8 cellular contexts compared by ENCODE assay signal in genomic region chr3:139203752-139204151, GRCh38.
"Had no signal": no experiment of that assay in that cellular context is flagged by ENCODE, and none has a peak within 500 bp of the region (broad histone marks: within the 10 kb centered on the region; RNA-seq: fewer than 3 reads in every experiment).

No MANE protein-coding gene starts in this region.

- H3K9me3 ChIP-seq: HAP-1 had no signal

- H3K36me3 ChIP-seq: HAP-1 had no signal

- H3K4me3 ChIP-seq: GM23248, GM23338, HAP-1 had no signal

- H2AFZ ChIP-seq: GM23338 had no signal

- H3K9ac ChIP-seq: GM23248 had no signal

- DNase-seq: GM23248, GOT3, H7, H9, HCEC 1CT, HFFc6 had no signal

- H3K27ac ChIP-seq: GM23248 had no signal

- H3K4me2 ChIP-seq: GM23338 had no signal

- H3K4me1 ChIP-seq: HAP-1 had no signal
